13 cellular contexts compared by ENCODE assay signal in the genomic region with DNA sequence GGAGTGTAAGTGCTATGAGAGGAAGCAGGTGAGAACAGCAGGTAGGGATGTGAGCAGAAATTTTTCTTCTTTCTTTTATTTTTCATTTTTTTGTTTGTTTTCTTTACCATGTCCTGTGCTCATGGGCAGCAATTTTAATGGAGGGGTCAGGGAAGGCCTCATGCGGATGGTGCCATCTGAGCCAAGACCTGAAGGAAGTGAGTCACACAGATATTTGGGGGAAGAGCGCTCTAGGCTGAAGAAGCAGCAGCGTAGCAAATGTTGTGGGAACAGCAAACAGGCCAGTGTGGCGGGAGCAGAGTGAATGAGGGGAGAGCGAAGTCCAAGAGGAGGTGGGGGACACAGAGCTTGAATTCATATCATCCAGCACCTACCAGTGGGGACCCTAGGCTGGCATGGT. TPM values are rescaled to one million over a fixed set of nuclear protein-coding genes. Genes with fewer than 3 reads are reported as not detected.
DNase-seq lines count a peak whose midpoint lies in the region; ATAC-seq and TF ChIP-seq lines count a peak whose summit lies in the region.
"Had no signal": no experiment of that assay in that cellular context is flagged by ENCODE, and none has a peak within 500 bp of the region (broad histone marks: within the 10 kb centered on the region; RNA-seq: fewer than 3 reads in every experiment).

No MANE protein-coding gene starts in this region.

- peak; percentile 83 for DNase-seq in ELR (ENCODE audit: low read depth)
- peak; percentile 27 for DNase-seq in NCI-H69 (lab: John Stamatoyannopoulos, UW)
- DNase-seq in cardiac fibroblast (ENCODE audit: low read depth in 2 of 2): peak; percentile 71 to 73
- DNase-seq in neuronal stem cell (ENCODE audit: low spot score): no peak
- DNase-seq in activated gamma-delta T cell (lab: John Stamatoyannopoulos, UW): no peak
- no peak for DNase-seq in HT-29 (ENCODE audit: low spot score)
- DNase-seq in germinal center (ENCODE audit: low spot score): no peak
- DNase-seq: gastrocnemius medialis, NCI-H1436, NCI-H524, SHP77 treated with DMSO at 0.1 percent for 48 hours, sigmoid colon had no signal

- no peaks in the 10 kb centered on the region for H3K9me3 ChIP-seq in neuronal stem cell (replicated peaks in 1 of 2; ENCODE audit: control insufficient read depth in 2 of 2, insufficient read depth in 1 of 2, low read depth in 1 of 2, low read length in 2 of 2)
- H3K9me3 ChIP-seq: gastrocnemius medialis, sigmoid colon had no signal

- no peak overlapping the region for H4K91ac ChIP-seq in neuronal stem cell (ENCODE audit: low read depth, low read length, poor library complexity)

- peak overlapping the region; percentile 60 for H3K14ac ChIP-seq in neuronal stem cell (ENCODE audit: low read length)

- H2AFZ ChIP-seq in neuronal stem cell (ENCODE audit: low read length): no peak overlapping the region

- WGBS in neuronal stem cell (ENCODE audit: extremely low coverage in 2 of 2, insufficient read length in 2 of 2, insufficient replicate concordance in 1 of 2), 2 donors: no CpG with 5 or more reads among the region's 5 CpGs

- no peak overlapping the region for H2BK5ac ChIP-seq in neuronal stem cell (ENCODE audit: low read length)

- H2BK12ac ChIP-seq in neuronal stem cell (ENCODE audit: low read length): no peak overlapping the region

- H3K79me1 ChIP-seq in neuronal stem cell (ENCODE audit: low read depth, low read length): no peaks in the 10 kb centered on the region

- peaks cover 0 to 64% (median 0%) of the 10 kb centered on the region in 3 experiments for H3K27me3 ChIP-seq in neuronal stem cell (ENCODE audit: control insufficient read depth in 3 of 3, insufficient read depth in 3 of 3, low read depth in 1 of 3, low read length in 3 of 3)
- H3K27me3 ChIP-seq: gastrocnemius medialis, sigmoid colon had no signal

- H3K36me3 ChIP-seq in neuronal stem cell (replicated peaks in 1 of 2; ENCODE audit: control insufficient read depth in 2 of 2, insufficient read depth in 2 of 2, low read length in 2 of 2): no peaks in the 10 kb centered on the region
- H3K36me3 ChIP-seq: gastrocnemius medialis, sigmoid colon had no signal

- no peak overlapping the region for H3K23ac ChIP-seq in neuronal stem cell (ENCODE audit: low read depth, low read length, poor library complexity)

- peak overlapping the region; percentile 71 for H3K18ac ChIP-seq in neuronal stem cell (ENCODE audit: low read length)

- H2BK15ac ChIP-seq in neuronal stem cell (ENCODE audit: low read length): no peak overlapping the region

- H3K9ac ChIP-seq in neuronal stem cell (ENCODE audit: low read depth, low read length, poor library complexity): no peak overlapping the region

- H3K4me3 ChIP-seq in cardiac fibroblast (replicated peaks in 1 of 2; ENCODE audit: low read depth in 2 of 2, low read length in 2 of 2) (no peak overlapping the region), neuronal stem cell (ENCODE audit: low read length in 2 of 2) (no peak overlapping the region)
- H3K4me3 ChIP-seq: gastrocnemius medialis, sigmoid colon had no signal

- no peak overlapping the region for H3K4me2 ChIP-seq in neuronal stem cell (ENCODE audit: insufficient read depth, low read length, poor library complexity, severe bottlenecking)

- H3K27ac ChIP-seq in neuronal stem cell (replicated peaks; ENCODE audit: low read length): no peak overlapping the region
- H3K27ac ChIP-seq: gastrocnemius medialis, sigmoid colon had no signal

- ATAC-seq in HG03520 (IDR thresholded peaks at IDR 0.05; ENCODE audit: unreplicated experiment): no peak
- ATAC-seq: gastrocnemius medialis had no signal

- H3K4me1 ChIP-seq in neuronal stem cell (ENCODE audit: control insufficient read depth in 2 of 2, insufficient read depth in 1 of 2, low read depth in 1 of 2, low read length in 2 of 2): peaks cover 0 to 4% of the 10 kb centered on the region in 2 donors
- H3K4me1 ChIP-seq: gastrocnemius medialis had no signal

- peak overlapping the region; percentile 26 for H4K8ac ChIP-seq in neuronal stem cell (ENCODE audit: low read depth, low read length)

- peak overlapping the region; percentile 25 for H2BK120ac ChIP-seq in neuronal stem cell (ENCODE audit: low read depth, low read length)

- no peak overlapping the region for H3K4ac ChIP-seq in neuronal stem cell (ENCODE audit: low read length)

- TF ChIP-seq CTCF in cardiac fibroblast (IDR thresholded peaks at IDR 0.05; ENCODE audit: low read depth, low read length): no peak

- H2AK5ac ChIP-seq in neuronal stem cell (ENCODE audit: low read depth, low read length): peak overlapping the region; percentile 85

RNA-seq across cellular contexts. Expression of gene SPDEF, which starts 12.7 kb away (rescaled TPM):
- polyA plus RNA-seq in neuronal stem cell (2013, experiment 1 of 2): 0.18 TPM
- 0.18 TPM for polyA plus RNA-seq in neuronal stem cell (2013, experiment 2 of 2)
- 55.1 and 59.6 TPM in 2 replicates for total RNA-seq in HT-29 (2014; rRNA removed; shearing (Covaris generic))

Comparison
In these comparisons a context has a peak if more than half of its experiments do, and no peak if none do; other contexts are left out.
1. DNase-seq: peak in ELR (single experiment), NCI-H69 (single experiment) and cardiac fibroblast (2 of 2); none in neuronal stem cell (single experiment), activated gamma-delta T cell (single experiment), HT-29 (single experiment) and germinal center (single experiment).